Comparison of ENCODE assay signal across 14 cellular contexts in genomic region chr13:62524498-62524897, GRCh38.
DNase-seq lines count a peak whose midpoint lies in the region; ATAC-seq, FAIRE-seq and TF ChIP-seq lines count a peak whose summit lies in the region.
"Had no signal": no experiment of that assay in that cellular context is flagged by ENCODE, and none has a peak within 500 bp of the region (broad histone marks: within the 10 kb centered on the region; RNA-seq: fewer than 3 reads in every experiment).

No MANE protein-coding gene starts in this region.

- no peaks in the 10 kb centered on the region for H3K9me3 ChIP-seq in GM12878 (replicated peaks; ENCODE audit: control insufficient read depth, insufficient read depth, low read length)
- H3K9me3 ChIP-seq in left lung, result no peaks in the 10 kb centered on the region
- H3K9me3 ChIP-seq: colonic mucosa, testis had no signal

- RAD21 ChIA-PET in GM12878 (lab: Charles Lee; ENCODE audit: unreplicated experiment), result interaction anchor here (0.9 to 2.5 kb wide), 4 partner anchors 10 to 404 kb away, joined by 3 to 6 read pairs (median 4); no protein-coding TSS in a partner anchor

- no peaks in the 10 kb centered on the region for H4K20me1 ChIP-seq in GM12878 (ENCODE audit: control insufficient read depth, insufficient read depth)

- peak overlapping the region; percentile 45 for H2AFZ ChIP-seq in GM12878 (ENCODE audit: control insufficient read depth, low read depth, low read length)

- CTCF ChIA-PET in GM12878 (lab: Yijun Ruan, JAX), result interaction anchor here (2.3 kb wide), 1 partner anchor 12 kb away, joined by 27 read pairs; no protein-coding TSS in a partner anchor

- BruUV-seq in GM12878 (replicated peaks; lab: Mats Ljungman, UMichigan), result no TSS peak

- peak; percentile 40 for ATAC-seq in GM19023 (IDR thresholded peaks at IDR 0.05; ENCODE audit: unreplicated experiment)
- peak; percentile 42 for ATAC-seq in GM21723 (IDR thresholded peaks at IDR 0.05; ENCODE audit: unreplicated experiment)
- peak; percentile 46 for ATAC-seq in HG03095 (IDR thresholded peaks at IDR 0.05; ENCODE audit: unreplicated experiment)
- peak; percentile 77 for ATAC-seq in GM12878
- no peak for ATAC-seq in HG03342 (IDR thresholded peaks at IDR 0.05; ENCODE audit: unreplicated experiment)
- no peak for ATAC-seq in left lung

- WGBS in GM12878 (ENCODE audit: insufficient coverage, insufficient replicate concordance, low lambda C conversion rate, missing lambda C conversion rate), result 0% methylated on average over 1 of the region's 1 CpG

- peak overlapping the region; percentile 82 for H3K4me2 ChIP-seq in GM12878 (ENCODE audit: control insufficient read depth, insufficient read depth)

- peaks cover 15% of the 10 kb centered on the region for H3K4me1 ChIP-seq in GM12878 (ENCODE audit: control insufficient read depth, insufficient read depth, low read length)
- no peaks in the 10 kb centered on the region for H3K4me1 ChIP-seq in left lung
- H3K4me1 ChIP-seq: colonic mucosa, testis had no signal

- DNase-seq in GM12878 (ENCODE audit: low read depth, low spot score) (peak; percentile 20), COR-L47 (lab: John Stamatoyannopoulos, UW) (no peak), nucleus accumbens (lab: John Stamatoyannopoulos, UW) (no peak), left lung (no peak)
- DNase-seq: activated B cell treated with CpG ODN at 0.5 μM for 24 hours, colonic mucosa, GF-D8, NCI-H1694 treated with DMSO at 0.1 percent for 48 hours, occipital lobe, testis had no signal

- no peak for FAIRE-seq in GM12878 (lab: Jason Lieb, UNC)

- peak overlapping the region; percentile 16 for H3K9ac ChIP-seq in GM12878 (ENCODE audit: control insufficient read depth, insufficient read depth, low read length)

- no peak for TF ChIP-seq EP300 in GM12878 (IDR thresholded peaks at IDR 0.05; ENCODE audit: borderline replicate concordance in 1 of 2, control insufficient read depth in 1 of 2, low read depth in 2 of 2, low read length in 2 of 2)

- SMC1A ChIA-PET in GM12878 (lab: Charles Lee; ENCODE audit: uncharacterized antibody, unreplicated experiment), result interaction anchor here (3.6 kb wide), 1 partner anchor 12 kb away, joined by 22 read pairs; no protein-coding TSS in a partner anchor

- TF ChIP-seq CTCF in GM12878 (IDR thresholded peaks at IDR 0.05 in 2 of 3, conservative IDR thresholded peaks at IDR 0.05 in 1 of 3; ENCODE audit: control insufficient read depth in 2 of 3, extremely low read depth in 1 of 3, insufficient read depth in 1 of 3, low read depth in 3 of 3, low read length in 3 of 3) (no peak), left lung (IDR thresholded peaks at IDR 0.05) (no peak)

- TF ChIP-seq POLR2A in GM12878 (IDR thresholded peaks at IDR 0.05; ENCODE audit: low read depth, low read length), result no peak

- in situ Hi-C loops in GM12878 (cut with MboI), result no loop called here

- intact Hi-C loops in GM12878 (cut with micrococcal nuclease; ENCODE audit: unreplicated experiment) (no loop called here), left lung (cut with DNase I) (no loop called here)

- H3K4me3 ChIP-seq in GM12878, result 0 out of 2 replicates have a peak overlapping the region, but pooled peaks have one; percentile 6
- H3K4me3 ChIP-seq in left lung, result no peak overlapping the region
- H3K4me3 ChIP-seq: colonic mucosa, testis had no signal

- no peaks in the 10 kb centered on the region for H3K36me3 ChIP-seq in GM12878 (ENCODE audit: control insufficient read depth in 2 of 2, insufficient read depth in 2 of 2, low read length in 1 of 2)
- H3K36me3 ChIP-seq in left lung, result no peaks in the 10 kb centered on the region
- H3K36me3 ChIP-seq: colonic mucosa had no signal

- POLR2A ChIA-PET in GM12878 (lab: Charles Lee), result no interaction called here

- no peaks in the 10 kb centered on the region for H3K27me3 ChIP-seq in GM12878 (replicated peaks in 1 of 2; ENCODE audit: control insufficient read depth in 2 of 2, insufficient read depth in 2 of 2, low read length in 1 of 2)
- no peaks in the 10 kb centered on the region for H3K27me3 ChIP-seq in left lung
- H3K27me3 ChIP-seq: colonic mucosa, testis had no signal

- H3K27ac ChIP-seq in GM12878 (ENCODE audit: control insufficient read depth, insufficient read depth), result peak overlapping the region; percentile 83
- no peak overlapping the region for H3K27ac ChIP-seq in left lung
- H3K27ac ChIP-seq: colonic mucosa, testis had no signal

- TF ChIP-seq RAD21 in GM12878 (IDR thresholded peaks at IDR 0.05; ENCODE audit: insufficient read depth, low read depth, low read length), result no peak

- no peaks in the 10 kb centered on the region for H3K79me2 ChIP-seq in GM12878 (ENCODE audit: control insufficient read depth, insufficient read depth, low read length)

TF ChIP-seq in GM12878, 131 proteins besides CTCF, POLR2A, EP300 and RAD21:
- TF ChIP-seq SPI1 (IDR thresholded peaks at IDR 0.05; ENCODE audit: borderline replicate concordance, insufficient read depth, low read depth, low read length), result peak; percentile 27; the same call in 1 of the 2 replicates
- no peak for TF ChIP-seq ATF7 (IDR thresholded peaks at IDR 0.05; ENCODE audit: low read depth)
- TF ChIP-seq MAX (IDR thresholded peaks at IDR 0.05; ENCODE audit: low read depth, low read length), result no peak
- no peak for TF ChIP-seq CREM (IDR thresholded peaks at IDR 0.05; ENCODE audit: low read depth)
- TF ChIP-seq BCL11A (IDR thresholded peaks at IDR 0.05; ENCODE audit: low read depth, low read length), result 0 out of 2 replicates have a peak, but pooled peaks have one; percentile 24
- no peak for TF ChIP-seq REST (IDR thresholded peaks at IDR 0.05; ENCODE audit: low read depth, low read length)

Comparison
In these comparisons a context has a peak if more than half of its experiments do, and no peak if none do; other contexts are left out.
1. ATAC-seq: peak in GM19023 (single experiment), GM21723 (single experiment), HG03095 (single experiment) and GM12878 (single experiment); none in HG03342 (single experiment) and left lung (single experiment).